Comparison of ENCODE assay signal across 15 cellular contexts in the genomic region with DNA sequence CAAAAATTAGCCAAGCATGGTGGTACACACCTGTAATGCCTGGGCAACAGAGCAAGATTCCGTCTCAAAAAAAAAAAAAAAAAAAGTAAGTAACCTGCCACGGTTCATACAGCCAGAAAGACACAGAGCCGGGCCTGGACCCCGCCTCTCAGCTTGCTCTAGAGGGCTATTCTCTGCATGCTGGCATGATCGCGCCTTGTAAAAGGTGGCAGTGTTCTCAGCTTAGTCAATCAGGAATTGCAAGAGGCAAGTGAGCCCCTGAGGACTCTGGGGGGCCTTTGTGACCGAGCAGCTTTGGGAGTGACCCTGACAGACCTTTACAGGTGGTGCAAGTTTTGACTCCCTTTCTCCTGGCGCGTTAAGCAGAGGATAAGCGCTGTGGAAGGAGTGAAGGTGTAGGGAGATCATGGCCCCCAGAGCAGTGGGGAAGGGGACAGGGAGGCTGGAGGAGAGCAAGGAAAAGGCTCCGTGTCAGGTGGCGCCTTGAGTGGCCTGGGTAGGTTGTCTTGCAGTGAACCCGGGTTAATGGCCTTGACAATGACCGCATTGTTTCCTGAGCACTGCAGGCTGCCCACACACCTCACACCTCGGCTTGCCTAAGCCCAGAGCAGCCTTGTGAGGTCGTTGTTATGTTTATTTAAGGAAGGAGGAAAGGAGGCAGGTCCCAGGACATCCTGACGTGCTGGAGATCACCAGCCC. TPM values are rescaled to one million over a fixed set of nuclear protein-coding genes. Genes with fewer than 3 reads are reported as not detected.
DNase-seq lines count a peak whose midpoint lies in the region; ATAC-seq and TF ChIP-seq lines count a peak whose summit lies in the region.
"Had no signal": no experiment of that assay in that cellular context is flagged by ENCODE, and none has a peak within 500 bp of the region (broad histone marks: within the 10 kb centered on the region; RNA-seq: fewer than 3 reads in every experiment).

No MANE protein-coding gene starts in this region.

- no peak for TF ChIP-seq EP300 in tibial nerve (IDR thresholded peaks at IDR 0.05)

- H3K4me1 ChIP-seq in right lobe of liver (peaks cover 0 to 14% (median 4%) of the 10 kb centered on the region in 4 donors), tibial nerve (peaks cover 0 to 15% (median 0%) of the 10 kb centered on the region in 4 donors)

- no peaks in the 10 kb centered on the region for H3K9me3 ChIP-seq in right lobe of liver
- H3K9me3 ChIP-seq in tibial nerve: peaks cover 0 to 12% (median 0%) of the 10 kb centered on the region in 4 donors
- H3K9me3 ChIP-seq: psoas muscle had no signal

- H3K36me3 ChIP-seq in right lobe of liver (peaks cover 0 to 83% (median 39%) of the 10 kb centered on the region in 4 donors), tibial nerve (peaks cover 0 to 64% (median 10%) of the 10 kb centered on the region in 3 donors)

- H3K4me3 Mint-ChIP-seq in endothelial cell (ENCODE audit: unreplicated experiment): no peak overlapping the region
- no peak overlapping the region for H3K4me3 Mint-ChIP-seq in activated T-helper 17 cell treated with anti-CD3 and anti-CD28 coated beads, Interleukin-2, amount 50 U/mL, for 72 hours
- H3K4me3 Mint-ChIP-seq: activated T-cell treated with anti-CD3 and anti-CD28 coated beads, Interleukin-2, amount 50 U/mL, for 4 hours; CD4-positive, CD25-positive, alpha-beta regulatory T cell had no signal

- 61% methylated on average over 9 of the region's 17 CpGs for WGBS in right lobe of liver (ENCODE audit: insufficient coverage, low coverage, low lambda C conversion rate, missing lambda C conversion rate)
- 51 to 54% methylated on average over 17 of the region's 17 CpGs for WGBS in tibial nerve, 2 donors

- H3K27me3 Mint-ChIP-seq in endothelial cell (ENCODE audit: unreplicated experiment): peaks cover 3% of the 10 kb centered on the region
- no peaks in the 10 kb centered on the region for H3K27me3 Mint-ChIP-seq in activated T-helper 17 cell treated with anti-CD3 and anti-CD28 coated beads, Interleukin-2, amount 50 U/mL, for 72 hours
- H3K27me3 Mint-ChIP-seq: CD4-positive, CD25-positive, alpha-beta regulatory T cell had no signal

- no peak overlapping the region for H3K27ac Mint-ChIP-seq in endothelial cell (ENCODE audit: unreplicated experiment)
- no peak overlapping the region for H3K27ac Mint-ChIP-seq in activated T-helper 17 cell treated with anti-CD3 and anti-CD28 coated beads, Interleukin-2, amount 50 U/mL, for 72 hours
- H3K27ac Mint-ChIP-seq: CD4-positive, CD25-positive, alpha-beta regulatory T cell had no signal

- peaks cover 8% of the 10 kb centered on the region for H3K4me1 Mint-ChIP-seq in endothelial cell (ENCODE audit: unreplicated experiment)
- H3K4me1 Mint-ChIP-seq in activated T-helper 17 cell treated with anti-CD3 and anti-CD28 coated beads, Interleukin-2, amount 50 U/mL, for 72 hours: no peaks in the 10 kb centered on the region
- H3K4me1 Mint-ChIP-seq: CD4-positive, CD25-positive, alpha-beta regulatory T cell had no signal

- intact Hi-C loops in right lobe of liver (cut with DNase I): no loop called here

- no peak overlapping the region for H3K4me3 ChIP-seq in right lobe of liver
- H3K4me3 ChIP-seq in tibial nerve: no peak overlapping the region
- H3K4me3 ChIP-seq: psoas muscle had no signal

- H3K27ac ChIP-seq in right lobe of liver (no peak overlapping the region), tibial nerve (peak overlapping the region in 3 of 4 donors; percentile 21 to 77 (median 43))
- H3K27ac ChIP-seq: 22Rv1, psoas muscle, RWPE1 had no signal

- H3K9me3 Mint-ChIP-seq in endothelial cell (ENCODE audit: unreplicated experiment): no peaks in the 10 kb centered on the region
- H3K9me3 Mint-ChIP-seq in activated T-helper 17 cell treated with anti-CD3 and anti-CD28 coated beads, Interleukin-2, amount 50 U/mL, for 72 hours: no peaks in the 10 kb centered on the region
- H3K9me3 Mint-ChIP-seq: activated T-cell treated with anti-CD3 and anti-CD28 coated beads, Interleukin-2, amount 50 U/mL, for 4 hours had no signal

- H3K27me3 ChIP-seq in right lobe of liver (no peaks in the 10 kb centered on the region), tibial nerve (no peaks in the 10 kb centered on the region)

- ATAC-seq in right lobe of liver: peak; percentile 17 to 43 (median 38)
- ATAC-seq in activated T-helper 17 cell treated with anti-CD3 and anti-CD28 coated beads, Interleukin-2, amount 50 U/mL, for 72 hours (replicated peaks): no peak
- ATAC-seq: activated T-cell treated with anti-CD3 and anti-CD28 coated beads, Interleukin-2, amount 50 U/mL, for 4 hours; psoas muscle had no signal

- peak; percentile 17 for DNase-seq in NK-92 treated with Interleukin-12 subunit alpha and Interleukin-12 subunit beta, amount 100 ng/mL, for 24 hours (lab: John Stamatoyannopoulos, UW)
- DNase-seq in NK-92 (lab: John Stamatoyannopoulos, UW; ENCODE audit: unreplicated experiment) (no peak), endothelial cell (ENCODE audit: low spot score) (peak; percentile 22), right lobe of liver (no peak), tibial nerve (ENCODE audit: low spot score in 2 of 2) (no peak), middle frontal gyrus (ENCODE audit: extremely low spot score, low spot score) (no peak), NCI-H1930 (lab: John Stamatoyannopoulos, UW) (no peak)
- DNase-seq: activated CD4-positive, alpha-beta T cell treated with anti-CD3 and anti-CD28 coated beads for 48 hours; activated T-cell treated with anti-CD3 and anti-CD28 coated beads, Interleukin-2, amount 50 U/mL, for 4 hours; CD4-positive, CD25-positive, alpha-beta regulatory T cell; Kasumi-1; psoas muscle had no signal

- TF ChIP-seq CTCF in endothelial cell (IDR thresholded peaks at IDR 0.05; ENCODE audit: unreplicated experiment): no peak
- TF ChIP-seq CTCF in right lobe of liver (IDR thresholded peaks at IDR 0.05): no peak
- no peak for TF ChIP-seq CTCF in tibial nerve (IDR thresholded peaks at IDR 0.05)

- H3K36me3 Mint-ChIP-seq in endothelial cell (ENCODE audit: low read depth, unreplicated experiment): peaks cover 14% of the 10 kb centered on the region
- H3K36me3 Mint-ChIP-seq in activated T-helper 17 cell treated with anti-CD3 and anti-CD28 coated beads, Interleukin-2, amount 50 U/mL, for 72 hours (ENCODE audit: low read depth): peaks cover 37% of the 10 kb centered on the region

- TF ChIP-seq POLR2A in right lobe of liver (IDR thresholded peaks at IDR 0.05): no peak
- TF ChIP-seq POLR2A in tibial nerve (IDR thresholded peaks at IDR 0.05): no peak

RNA-seq across cellular contexts. Expression of a gene that starts 48.9 kb away (rescaled TPM):
- total RNA-seq in endothelial cell (ENCODE audit: unreplicated experiment) (8.5 TPM), right lobe of liver (1 to 10 TPM; 1.8 to 7.1 (median 3.3) TPM), tibial nerve (10 to 100 TPM in 3 of 4 donors, 1 to 10 TPM in 1; 7.5 to 22.5 (median 17.4) TPM)
- 1 to 10 TPM; 5.6 to 7.8 TPM for total RNA-seq in activated T-helper 17 cell treated with anti-CD3 and anti-CD28 coated beads, Interleukin-2, amount 50 U/mL, for 72 hours

RNA-seq across cellular contexts. Expression of a gene that starts 50.9 kb away (rescaled TPM):
- 12.6 TPM for total RNA-seq in endothelial cell (ENCODE audit: unreplicated experiment)
- total RNA-seq in right lobe of liver: 100 to 1,000 TPM in 3 of 6 experiments, 10 to 100 TPM in 3; 64.4 to 152 (median 95.1) TPM
- 10 to 100 TPM; 18.9 to 43.5 (median 27.2) TPM for total RNA-seq in tibial nerve
- total RNA-seq in activated T-helper 17 cell treated with anti-CD3 and anti-CD28 coated beads, Interleukin-2, amount 50 U/mL, for 72 hours: 10 to 100 TPM; 15.4 to 18.7 TPM

Comparison
In these comparisons a context has a peak if more than half of its experiments do, and no peak if none do; other contexts are left out.
1. DNase-seq: peak in NK-92 treated with Interleukin-12 subunit alpha and Interleukin-12 subunit beta, amount 100 ng/mL, for 24 hours (single experiment) and endothelial cell (single experiment); none in NK-92 (single experiment), right lobe of liver (0 of 3), tibial nerve (0 of 2), middle frontal gyrus (single experiment) and NCI-H1930 (0 of 2).
2. H3K27ac ChIP-seq: peak in tibial nerve (3 of 4); none in right lobe of liver (0 of 3).